ENCODE assay signal across 22 cellular contexts in the genomic region with DNA sequence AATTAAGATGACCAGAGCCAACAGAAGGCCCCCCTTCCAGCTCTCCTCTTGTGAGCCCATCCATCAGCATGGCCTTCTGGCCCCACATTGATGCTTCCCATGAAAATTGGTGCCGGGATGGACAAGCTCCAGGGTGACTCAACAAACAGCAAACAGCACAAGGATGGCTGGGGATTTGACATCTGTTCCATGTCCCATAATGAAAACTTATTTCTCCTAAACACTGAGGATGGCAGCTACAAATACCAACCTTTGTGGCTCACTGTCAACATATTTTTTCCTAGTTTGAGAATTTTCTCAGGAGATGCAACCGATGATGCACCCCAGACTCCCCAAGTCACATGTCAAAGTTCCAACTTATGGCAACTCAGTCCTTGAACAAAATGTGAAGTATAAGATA.
DNase-seq lines count a peak whose midpoint lies in the region; ATAC-seq, FAIRE-seq and TF ChIP-seq lines count a peak whose summit lies in the region.
"Had no signal": no experiment of that assay in that cellular context is flagged by ENCODE, and none has a peak within 500 bp of the region (broad histone marks: within the 10 kb centered on the region; RNA-seq: fewer than 3 reads in every experiment).

No MANE protein-coding gene starts in this region.

- H4K5ac ChIP-seq in IMR-90 (ENCODE audit: low read depth, low read length): no peak overlapping the region

- 0 out of 2 replicates have a peak overlapping the region, but pooled peaks have one; percentile 14 for H3K4me2 ChIP-seq in BLaER1
- H3K4me2 ChIP-seq in IMR-90 (ENCODE audit: low read depth, low read length): no peak overlapping the region
- H3K4me2 ChIP-seq in astrocyte (ENCODE audit: low read length): peak overlapping the region; percentile 48
- peak overlapping the region; percentile 3 for H3K4me2 ChIP-seq in osteoblast (ENCODE audit: insufficient read depth, low read length)

- no peak overlapping the region for H2AK9ac ChIP-seq in IMR-90 (replicated peaks; ENCODE audit: low read depth, low read length, poor library complexity)

- H4K20me1 ChIP-seq in BLaER1: no peaks in the 10 kb centered on the region
- H4K20me1 ChIP-seq in IMR-90 (ENCODE audit: insufficient read depth, low read length): no peaks in the 10 kb centered on the region
- no peaks in the 10 kb centered on the region for H4K20me1 ChIP-seq in astrocyte (ENCODE audit: insufficient read depth, low read length)
- H4K20me1 ChIP-seq in osteoblast (ENCODE audit: insufficient read depth, low read length): no peaks in the 10 kb centered on the region

- no peak overlapping the region for H2AFZ ChIP-seq in IMR-90 (replicated peaks; ENCODE audit: low read length, poor library complexity)
- H2AFZ ChIP-seq in astrocyte (ENCODE audit: low read depth, low read length): no peak overlapping the region
- H2AFZ ChIP-seq in osteoblast (ENCODE audit: low read length): no peak overlapping the region

- ATAC-seq in IMR-90 (ENCODE audit: low read depth) (no peak), HG03095 (IDR thresholded peaks at IDR 0.05; ENCODE audit: unreplicated experiment) (no peak)
- ATAC-seq: heart left ventricle; stimulated activated memory B cell treated with anti-CD40 and anti-IgM and Interleukin-4, amounts not matched to agents 10 μg/mL and 1 μg/mL and 100 μg/mL, for 72 hours had no signal

- H3K18ac ChIP-seq in IMR-90 (ENCODE audit: low read depth, low read length): no peak overlapping the region; the same call in none of the 2 replicates

- no peak for TF ChIP-seq RAD21 in IMR-90 (IDR thresholded peaks at IDR 0.05; ENCODE audit: low read length)

- intact Hi-C loops in IMR-90 (cut with micrococcal nuclease): no loop called here
- intact Hi-C loops in activated naive CD4-positive, alpha-beta T cell treated with anti-CD3 and anti-CD28 coated beads for 36 hours (cut with micrococcal nuclease): no loop called here

- POLR2A ChIA-PET in IMR-90 (lab: Charles Lee; ENCODE audit: unreplicated experiment): no interaction called here

- no peak overlapping the region for H2BK5ac ChIP-seq in IMR-90 (ENCODE audit: low read depth, low read length, poor library complexity, severe bottlenecking)

- in situ Hi-C loops in IMR-90 (cut with MboI; ENCODE audit: low sequenced_read_pairs): no loop called here

- no peaks in the 10 kb centered on the region for H3K36me3 Mint-ChIP-seq in astrocyte (ENCODE audit: low read depth, unreplicated experiment)
- H3K36me3 Mint-ChIP-seq in activated naive CD4-positive, alpha-beta T cell treated with anti-CD3 and anti-CD28 coated beads for 36 hours (ENCODE audit: low read depth): no peaks in the 10 kb centered on the region
- H3K36me3 Mint-ChIP-seq: stimulated activated memory B cell treated with anti-CD40 and anti-IgM and Interleukin-4, amounts not matched to agents 10 μg/mL and 1 μg/mL and 100 μg/mL, for 72 hours had no signal

- peak overlapping the region; percentile 81; the same call in 1 of the 2 replicates for H3K4ac ChIP-seq in IMR-90 (ENCODE audit: low read depth, low read length)

- H2BK20ac ChIP-seq in IMR-90 (ENCODE audit: low read depth, low read length): peak overlapping the region; percentile 17; the same call in 1 of the 2 replicates

- peak; percentile 60 for DNase-seq in IMR-90
- peak; percentile 49 for DNase-seq in astrocyte (ENCODE audit: low read depth)
- peak; percentile 42 for DNase-seq in osteoblast (ENCODE audit: insufficient read length, low spot score, missing footprints)
- DNase-seq in 8988T: no peak
- DNase-seq in hypothalamus (lab: John Stamatoyannopoulos, UW): no peak
- DNase-seq in activated naive CD4-positive, alpha-beta T cell treated with anti-CD3 and anti-CD28 coated beads for 36 hours: no peak
- DNase-seq: activated naive CD4-positive, alpha-beta T cell; activated T-cell treated with anti-CD3 and anti-CD28 coated beads for 4 hours; anterior cingulate cortex; cerebellar nuclear complex; DMS153; effector memory CD4-positive, alpha-beta T cell; heart left ventricle; NCI-H1092; NCI-H2081 treated with DMSO at 0.1 percent for 48 hours; NCI-H510A treated with DMSO at 0.1 percent for 48 hours had no signal

- no peak overlapping the region; the same call in 2 of the 3 replicates for H2BK15ac ChIP-seq in IMR-90 (ENCODE audit: low read depth, low read length)

- H3K9ac ChIP-seq in BLaER1: no peak overlapping the region
- no peak overlapping the region for H3K9ac ChIP-seq in IMR-90 (ENCODE audit: low read depth, low read length)
- peak overlapping the region; percentile 46 for H3K9ac ChIP-seq in astrocyte (ENCODE audit: low read length)

- no peak overlapping the region for H3K27ac Mint-ChIP-seq in astrocyte (ENCODE audit: unreplicated experiment)
- H3K27ac Mint-ChIP-seq in activated naive CD4-positive, alpha-beta T cell treated with anti-CD3 and anti-CD28 coated beads for 36 hours: no peak overlapping the region
- H3K27ac Mint-ChIP-seq: stimulated activated memory B cell treated with anti-CD40 and anti-IgM and Interleukin-4, amounts not matched to agents 10 μg/mL and 1 μg/mL and 100 μg/mL, for 72 hours had no signal

- dilution Hi-C loops in IMR-90 (cut with HindIII; ENCODE audit: low sequenced_read_pairs, unreplicated experiment): no loop called here

- no peaks in the 10 kb centered on the region for H3K79me2 ChIP-seq in astrocyte (ENCODE audit: insufficient read depth, low read length)
- peaks cover 4% of the 10 kb centered on the region for H3K79me2 ChIP-seq in osteoblast (ENCODE audit: insufficient read depth, low read length)

- CTCF ChIA-PET in IMR-90 (lab: Yijun Ruan, JAX): no interaction called here
- CTCF ChIA-PET in activated naive CD4-positive, alpha-beta T cell treated with anti-CD3 and anti-CD28 coated beads for 36 hours (lab: Charles Lee): no interaction called here

- H4K91ac ChIP-seq in IMR-90 (ENCODE audit: insufficient read depth, low read depth, low read length): no peak overlapping the region

- H3K9me3 ChIP-seq in BLaER1 (no peaks in the 10 kb centered on the region), IMR-90 (ENCODE audit: control insufficient read depth, insufficient read depth, low read length) (no peaks in the 10 kb centered on the region), astrocyte (ENCODE audit: insufficient read depth, low read depth, low read length) (no peaks in the 10 kb centered on the region), osteoblast (ENCODE audit: low read depth, low read length) (no peaks in the 10 kb centered on the region)
- H3K9me3 ChIP-seq: esophagus muscularis mucosa, heart left ventricle, thoracic aorta had no signal

- no peak overlapping the region for H3K14ac ChIP-seq in IMR-90 (replicated peaks; ENCODE audit: low read depth, low read length)

- no peak for FAIRE-seq in astrocyte (lab: Jason Lieb, UNC)

- no peak for TF ChIP-seq CTCF in IMR-90 (conservative IDR thresholded peaks at IDR 0.05; ENCODE audit: low read depth, low read length)
- TF ChIP-seq CTCF in astrocyte (IDR thresholded peaks at IDR 0.05; ENCODE audit: insufficient read depth, low read depth, low read length): no peak
- TF ChIP-seq CTCF in osteoblast (IDR thresholded peaks at IDR 0.05; ENCODE audit: extremely low read depth, low read depth, low read length): no peak

- H3K23ac ChIP-seq in IMR-90 (ENCODE audit: low read depth, low read length): no peak overlapping the region

- H3K9me3 Mint-ChIP-seq in astrocyte (ENCODE audit: unreplicated experiment): peaks cover 4% of the 10 kb centered on the region
- no peaks in the 10 kb centered on the region for H3K9me3 Mint-ChIP-seq in activated naive CD4-positive, alpha-beta T cell treated with anti-CD3 and anti-CD28 coated beads for 36 hours

- peak overlapping the region; percentile 75; the same call in 1 of the 2 replicates for H2AK5ac ChIP-seq in IMR-90 (ENCODE audit: low read depth, low read length)

- TF ChIP-seq POLR2A in IMR-90 (IDR thresholded peaks at IDR 0.05; ENCODE audit: low read depth, low read length): no peak

- 0 out of 2 replicates have a peak, but pooled peaks cover under 1% of the 10 kb centered on the region for H3K27me3 ChIP-seq in BLaER1
- no peaks in the 10 kb centered on the region for H3K27me3 ChIP-seq in IMR-90 (ENCODE audit: control insufficient read depth, insufficient read depth, low read length)
- H3K27me3 ChIP-seq in astrocyte (ENCODE audit: insufficient read depth, low read length): no peaks in the 10 kb centered on the region
- no peaks in the 10 kb centered on the region for H3K27me3 ChIP-seq in osteoblast (ENCODE audit: insufficient read depth, low read length)

- peaks cover 13% of the 10 kb centered on the region for H3K4me1 Mint-ChIP-seq in astrocyte (ENCODE audit: low read depth, unreplicated experiment)
- no peaks in the 10 kb centered on the region for H3K4me1 Mint-ChIP-seq in activated naive CD4-positive, alpha-beta T cell treated with anti-CD3 and anti-CD28 coated beads for 36 hours (ENCODE audit: low read depth)
- H3K4me1 Mint-ChIP-seq: stimulated activated memory B cell treated with anti-CD40 and anti-IgM and Interleukin-4, amounts not matched to agents 10 μg/mL and 1 μg/mL and 100 μg/mL, for 72 hours had no signal

- no CpG with 5 or more reads among the region's 2 CpGs for WGBS in IMR-90 (ENCODE audit: extremely low coverage in 2 of 2, insufficient read length in 1 of 2), 2 experiments

- no peak overlapping the region for H3K56ac ChIP-seq in IMR-90 (ENCODE audit: extremely low read depth, insufficient read depth, low read length)

- H3K27me3 Mint-ChIP-seq in astrocyte (ENCODE audit: low read depth, unreplicated experiment): peaks cover 7% of the 10 kb centered on the region
- peaks cover 32% of the 10 kb centered on the region for H3K27me3 Mint-ChIP-seq in activated naive CD4-positive, alpha-beta T cell treated with anti-CD3 and anti-CD28 coated beads for 36 hours (ENCODE audit: low read depth)

- H3K27ac ChIP-seq in BLaER1 (no peak overlapping the region), IMR-90 (ENCODE audit: insufficient read depth, low read length) (no peak overlapping the region), astrocyte (ENCODE audit: low read depth, low read length) (peak overlapping the region; percentile 52), osteoblast (ENCODE audit: low read depth, low read length) (peak overlapping the region; percentile 92)
- H3K27ac ChIP-seq: C4-2B, esophagus muscularis mucosa, heart left ventricle, thoracic aorta had no signal

- H4K8ac ChIP-seq in IMR-90 (ENCODE audit: low read depth in 2 of 2, low read length in 2 of 2): no peak overlapping the region; a peak in 1 of 4 replicates

- H3K79me1 ChIP-seq in IMR-90 (ENCODE audit: low read depth in 1 of 2, low read length in 2 of 2): no peaks in the 10 kb centered on the region

- BruUV-seq in IMR-90 (replicated peaks; lab: Mats Ljungman, UMichigan): no TSS peak

- peaks cover 12% of the 10 kb centered on the region; the same call in 1 of the 2 replicates for H3K4me1 ChIP-seq in BLaER1
- peaks cover 12% of the 10 kb centered on the region; the same call in 1 of the 2 replicates for H3K4me1 ChIP-seq in IMR-90 (ENCODE audit: control insufficient read depth, insufficient read depth, low read length)
- H3K4me1 ChIP-seq in astrocyte (ENCODE audit: insufficient read depth, low read length): peaks cover 24% of the 10 kb centered on the region
- H3K4me1 ChIP-seq in osteoblast (ENCODE audit: insufficient read depth, low read length): peaks cover 60% of the 10 kb centered on the region
- H3K4me1 ChIP-seq: esophagus muscularis mucosa, heart left ventricle had no signal

- H3K4me3 ChIP-seq in BLaER1: no peak overlapping the region
- H3K4me3 ChIP-seq in IMR-90 (ENCODE audit: insufficient read depth, low read depth, low read length): no peak overlapping the region
- no peak overlapping the region for H3K4me3 ChIP-seq in astrocyte (ENCODE audit: insufficient read depth, low read depth, low read length)
- H3K4me3 ChIP-seq in osteoblast (ENCODE audit: insufficient read depth, low read length): no peak overlapping the region
- H3K4me3 ChIP-seq: esophagus muscularis mucosa, heart left ventricle, thoracic aorta had no signal

- H3K9me1 ChIP-seq in IMR-90 (ENCODE audit: insufficient read depth, low read length): 0 out of 2 replicates have a peak, but pooled peaks cover 3% of the 10 kb centered on the region

- H3K4me3 Mint-ChIP-seq in astrocyte (ENCODE audit: unreplicated experiment): no peak overlapping the region
- no peak overlapping the region for H3K4me3 Mint-ChIP-seq in activated naive CD4-positive, alpha-beta T cell treated with anti-CD3 and anti-CD28 coated beads for 36 hours
- H3K4me3 Mint-ChIP-seq: stimulated activated memory B cell treated with anti-CD40 and anti-IgM and Interleukin-4, amounts not matched to agents 10 μg/mL and 1 μg/mL and 100 μg/mL, for 72 hours had no signal

- peak overlapping the region; percentile 62; the same call in 1 of the 2 replicates for H2BK120ac ChIP-seq in IMR-90 (ENCODE audit: low read depth, low read length)

- no peaks in the 10 kb centered on the region for H3K36me3 ChIP-seq in BLaER1
- no peaks in the 10 kb centered on the region for H3K36me3 ChIP-seq in IMR-90 (ENCODE audit: control insufficient read depth, insufficient read depth, low read length)
- H3K36me3 ChIP-seq in astrocyte (ENCODE audit: insufficient read depth, low read length): no peaks in the 10 kb centered on the region
- no peaks in the 10 kb centered on the region for H3K36me3 ChIP-seq in osteoblast (ENCODE audit: insufficient read depth, low read length)
- H3K36me3 ChIP-seq: esophagus muscularis mucosa, heart left ventricle, thoracic aorta had no signal

Comparison
In these comparisons a context has a peak if more than half of its experiments do, and no peak if none do; other contexts are left out.
1. H3K27ac ChIP-seq: peak in astrocyte (single experiment) and osteoblast (single experiment); none in BLaER1 (single experiment) and IMR-90 (single experiment).
2. DNase-seq: peak in IMR-90 (single experiment), astrocyte (single experiment) and osteoblast (single experiment); none in 8988T (single experiment), hypothalamus (0 of 51) and activated naive CD4-positive, alpha-beta T cell treated with anti-CD3 and anti-CD28 coated beads for 36 hours (single experiment).